ENCODE assay signal across 25 cellular contexts in genomic region chr14:54330876-54331275, GRCh38.
"Had no signal": no experiment of that assay in that cellular context is flagged by ENCODE, and none has a peak within 500 bp of the region (broad histone marks: within the 10 kb centered on the region; RNA-seq: fewer than 3 reads in every experiment).

No MANE protein-coding gene starts in this region.

- H3K4me2 ChIP-seq: smooth muscle cell had no signal

- H3K36me3 ChIP-seq: left ventricle myocardium inferior, pancreas, prostate gland, transverse colon had no signal

- ATAC-seq: activated CD8-positive, alpha-beta T cell treated with anti-CD3 and anti-CD28 coated beads for 36 hours; activated naive CD8-positive, alpha-beta T cell treated with anti-CD3 and anti-CD28 coated beads, Interleukin-2, amount 50 U/mL, for 24 hours; activated T-cell treated with anti-CD3 and anti-CD28 coated beads, Interleukin-2, amount 50 U/mL, for 4 hours; activated T-helper 17 cell treated with anti-CD3 and anti-CD28 coated beads, Interleukin-2, amount 50 U/mL, for 72 hours; naive thymus-derived CD4-positive, alpha-beta T cell had no signal

- H3K9me3 ChIP-seq: left ventricle myocardium inferior, pancreas, prostate gland, testis, transverse colon had no signal

- H3K27ac ChIP-seq: epithelial cell of prostate, left ventricle myocardium inferior, pancreas, prostate gland, testis, transverse colon had no signal

- H3K4me1 ChIP-seq: pancreas, prostate gland had no signal

- H3K4me3 ChIP-seq: left ventricle myocardium inferior, lung, pancreas, prostate gland, smooth muscle cell, testis, transverse colon had no signal

- FAIRE-seq: frontal cortex, islet of Langerhans, pancreas had no signal

- H3K27me3 ChIP-seq: testis, transverse colon had no signal

- DNase-seq: activated B cell treated with CpG ODN at 0.5 μM for 24 hours; activated CD4-positive, alpha-beta T cell treated with anti-CD3 and anti-CD28 coated beads, Interleukin-2, amount 50 U/mL, for 1 hour; activated CD8-positive, alpha-beta T cell treated with anti-CD3 and anti-CD28 coated beads for 36 hours; activated gamma-delta T cell treated with Interleukin-2 at 50 U/mL for 16 hours; activated naive CD8-positive, alpha-beta T cell treated with anti-CD3 and anti-CD28 coated beads, Interleukin-2, amount 50 U/mL, for 24 hours; activated T-cell treated with anti-CD3 and anti-CD28 coated beads, Interleukin-2, amount 50 U/mL, for 4 hours; amygdala; caudate nucleus; endodermal cell; left ventricle myocardium inferior; midbrain; naive thymus-derived CD4-positive, alpha-beta T cell; pancreas; stimulated activated CD4-positive, alpha-beta T cell treated with anti-CD3 and anti-CD28 coated beads, Interleukin-2, amount 100 ng/mL, for 24 hours; stimulated activated naive CD4-positive, alpha-beta T cell treated with Interleukin-2 at 50 U/mL for 16 hours; T-helper 2 cell; testis; transverse colon had no signal
